Comparison of ENCODE assay signal across 9 cellular contexts in genomic region chr18:44759925-44760342, GRCh38.
A peak's percentile ranks its signal among the peaks of the same experiment; 100 is the strongest.
DNase-seq lines count a peak whose midpoint lies in the region; ATAC-seq and TF ChIP-seq lines count a peak whose summit lies in the region.
"Had no signal": no experiment of that assay in that cellular context is flagged by ENCODE, and none has a peak within 500 bp of the region (broad histone marks: within the 10 kb centered on the region; RNA-seq: fewer than 3 reads in every experiment).

No MANE protein-coding gene starts in this region.

- H3K9me3 Mint-ChIP-seq in activated CD8-positive, alpha-beta memory T cell treated with anti-CD3 and anti-CD28 coated beads, Interleukin-2, amount 10 ng/mL, durations not matched to agents 7 days and 5 days (ENCODE audit: low read depth), result peaks cover 8% of the 10 kb centered on the region
- H3K9me3 Mint-ChIP-seq in activated CD4-positive, alpha-beta memory T cell treated with anti-CD3 and anti-CD28 coated beads, Interleukin-2, amount 10 ng/mL, durations not matched to agents 7 days and 5 days, result peaks cover 4% of the 10 kb centered on the region
- peaks cover 7% of the 10 kb centered on the region for H3K9me3 Mint-ChIP-seq in stimulated activated naive CD8-positive, alpha-beta T cell treated with anti-CD3 and anti-CD28 coated beads, Interleukin-15, Interleukin-2, amounts not matched to agents 100 ng/mL and 50 ng/mL, for 24 hours
- H3K9me3 Mint-ChIP-seq in Calu3 (ENCODE audit: low read depth, unreplicated experiment), result no peaks in the 10 kb centered on the region

- H3K27ac Mint-ChIP-seq in activated CD8-positive, alpha-beta memory T cell treated with anti-CD3 and anti-CD28 coated beads, Interleukin-2, amount 10 ng/mL, durations not matched to agents 7 days and 5 days, result peak overlapping the region; percentile 99
- peak overlapping the region; percentile 98 for H3K27ac Mint-ChIP-seq in activated CD4-positive, alpha-beta memory T cell treated with anti-CD3 and anti-CD28 coated beads, Interleukin-2, amount 10 ng/mL, durations not matched to agents 7 days and 5 days
- H3K27ac Mint-ChIP-seq in stimulated activated naive CD8-positive, alpha-beta T cell treated with anti-CD3 and anti-CD28 coated beads, Interleukin-15, Interleukin-2, amounts not matched to agents 100 ng/mL and 50 ng/mL, for 24 hours, result peak overlapping the region; percentile 89
- H3K27ac Mint-ChIP-seq in Calu3 (ENCODE audit: unreplicated experiment), result no peak overlapping the region

- H3K4me3 Mint-ChIP-seq in activated CD8-positive, alpha-beta memory T cell treated with anti-CD3 and anti-CD28 coated beads, Interleukin-2, amount 10 ng/mL, durations not matched to agents 7 days and 5 days, result peak overlapping the region; percentile 62
- peak overlapping the region; percentile 58 for H3K4me3 Mint-ChIP-seq in activated CD4-positive, alpha-beta memory T cell treated with anti-CD3 and anti-CD28 coated beads, Interleukin-2, amount 10 ng/mL, durations not matched to agents 7 days and 5 days
- H3K4me3 Mint-ChIP-seq in stimulated activated naive CD8-positive, alpha-beta T cell treated with anti-CD3 and anti-CD28 coated beads, Interleukin-15, Interleukin-2, amounts not matched to agents 100 ng/mL and 50 ng/mL, for 24 hours, result peak overlapping the region; percentile 64
- no peak overlapping the region for H3K4me3 Mint-ChIP-seq in Calu3 (ENCODE audit: low read depth, unreplicated experiment)

- no peaks in the 10 kb centered on the region for H3K27me3 Mint-ChIP-seq in activated CD8-positive, alpha-beta memory T cell treated with anti-CD3 and anti-CD28 coated beads, Interleukin-2, amount 10 ng/mL, durations not matched to agents 7 days and 5 days
- H3K27me3 Mint-ChIP-seq in activated CD4-positive, alpha-beta memory T cell treated with anti-CD3 and anti-CD28 coated beads, Interleukin-2, amount 10 ng/mL, durations not matched to agents 7 days and 5 days, result peaks cover 2% of the 10 kb centered on the region
- H3K27me3 Mint-ChIP-seq in stimulated activated naive CD8-positive, alpha-beta T cell treated with anti-CD3 and anti-CD28 coated beads, Interleukin-15, Interleukin-2, amounts not matched to agents 100 ng/mL and 50 ng/mL, for 24 hours, result peaks cover 3% of the 10 kb centered on the region
- H3K27me3 Mint-ChIP-seq in Calu3 (ENCODE audit: unreplicated experiment), result no peaks in the 10 kb centered on the region

- in situ Hi-C loops in KBM-7 (cut with MboI; ENCODE audit: low pct_unique_long_range_greater_than_20kb, low sequenced_read_pairs), result no loop called here

- peaks cover 41% of the 10 kb centered on the region for H3K36me3 Mint-ChIP-seq in activated CD8-positive, alpha-beta memory T cell treated with anti-CD3 and anti-CD28 coated beads, Interleukin-2, amount 10 ng/mL, durations not matched to agents 7 days and 5 days
- H3K36me3 Mint-ChIP-seq in activated CD4-positive, alpha-beta memory T cell treated with anti-CD3 and anti-CD28 coated beads, Interleukin-2, amount 10 ng/mL, durations not matched to agents 7 days and 5 days (ENCODE audit: low read depth), result peaks cover 27% of the 10 kb centered on the region
- peaks cover 9% of the 10 kb centered on the region for H3K36me3 Mint-ChIP-seq in stimulated activated naive CD8-positive, alpha-beta T cell treated with anti-CD3 and anti-CD28 coated beads, Interleukin-15, Interleukin-2, amounts not matched to agents 100 ng/mL and 50 ng/mL, for 24 hours (ENCODE audit: low read depth)
- H3K36me3 Mint-ChIP-seq in Calu3 (ENCODE audit: insufficient read depth, unreplicated experiment), result no peaks in the 10 kb centered on the region

- CTCF ChIA-PET in activated CD8-positive, alpha-beta memory T cell treated with anti-CD3 and anti-CD28 coated beads, Interleukin-2, amount 10 ng/mL, durations not matched to agents 7 days and 5 days (lab: Charles Lee), result interaction anchor here (0.9 to 1.8 kb wide), 7 partner anchors 12 to 81 kb away, joined by 3 to 7 read pairs (median 4); partner anchors contain the start of gene SETBP1
- CTCF ChIA-PET in activated CD4-positive, alpha-beta memory T cell treated with anti-CD3 and anti-CD28 coated beads, Interleukin-2, amount 10 ng/mL, durations not matched to agents 7 days and 5 days (lab: Charles Lee), result interaction anchor here (0.7 to 1.6 kb wide), 2 partner anchors 15 to 81 kb away, joined by 3 to 10 read pairs; no protein-coding TSS in a partner anchor
- CTCF ChIA-PET in Calu3 (lab: Charles Lee), result no interaction called here

- DNase-seq in activated CD8-positive, alpha-beta memory T cell treated with anti-CD3 and anti-CD28 coated beads, Interleukin-2, amount 10 ng/mL, durations not matched to agents 7 days and 5 days, result peak; percentile 53
- no peak for DNase-seq in activated CD8-positive, alpha-beta memory T cell treated with anti-CD3 and anti-CD28 coated beads for 24 hours
- peak; percentile 21 for DNase-seq in activated CD4-positive, alpha-beta memory T cell treated with anti-CD3 and anti-CD28 coated beads, Interleukin-2, amount 10 ng/mL, durations not matched to agents 7 days and 5 days
- DNase-seq in Calu3 (no peak), LoVo (ENCODE audit: low spot score) (no peak), KBM-7 (no peak)
- DNase-seq: IMR-90 had no signal

- ATAC-seq in activated CD8-positive, alpha-beta memory T cell treated with anti-CD3 and anti-CD28 coated beads, Interleukin-2, amount 10 ng/mL, durations not matched to agents 7 days and 5 days, result peak; percentile 54
- ATAC-seq in HG03045 (IDR thresholded peaks at IDR 0.05; ENCODE audit: unreplicated experiment), result peak; percentile 58

- TF ChIP-seq CTCF in Calu3 (IDR thresholded peaks at IDR 0.05; ENCODE audit: unreplicated experiment), result no peak

- intact Hi-C loops in Calu3 (cut with micrococcal nuclease; ENCODE audit: unreplicated experiment), result no loop called here

- H3K4me1 Mint-ChIP-seq in activated CD8-positive, alpha-beta memory T cell treated with anti-CD3 and anti-CD28 coated beads, Interleukin-2, amount 10 ng/mL, durations not matched to agents 7 days and 5 days, result peaks cover 33% of the 10 kb centered on the region
- H3K4me1 Mint-ChIP-seq in activated CD4-positive, alpha-beta memory T cell treated with anti-CD3 and anti-CD28 coated beads, Interleukin-2, amount 10 ng/mL, durations not matched to agents 7 days and 5 days, result peaks cover 26% of the 10 kb centered on the region
- H3K4me1 Mint-ChIP-seq in stimulated activated naive CD8-positive, alpha-beta T cell treated with anti-CD3 and anti-CD28 coated beads, Interleukin-15, Interleukin-2, amounts not matched to agents 100 ng/mL and 50 ng/mL, for 24 hours (ENCODE audit: low read depth), result peaks cover 59% of the 10 kb centered on the region
- H3K4me1 Mint-ChIP-seq in Calu3 (ENCODE audit: low read depth, unreplicated experiment), result peaks cover 17% of the 10 kb centered on the region

- POLR2A ChIA-PET in activated CD4-positive, alpha-beta memory T cell treated with anti-CD3 and anti-CD28 coated beads, Interleukin-2, amount 10 ng/mL, durations not matched to agents 7 days and 5 days (lab: Charles Lee), result interaction anchor here (0.8 to 3.0 kb wide), 10 partner anchors 9 to 81 kb away, joined by 3 to 53 read pairs (median 4); partner anchors contain the start of gene SETBP1

- BruUV-seq in Calu3 (replicated peaks; lab: Mats Ljungman, UMichigan), result no TSS peak

Comparison
In these comparisons a context has a peak if more than half of its experiments do, and no peak if none do; other contexts are left out.
1. DNase-seq: peak in activated CD8-positive, alpha-beta memory T cell treated with anti-CD3 and anti-CD28 coated beads, Interleukin-2, amount 10 ng/mL, durations not matched to agents 7 days and 5 days (single experiment) and activated CD4-positive, alpha-beta memory T cell treated with anti-CD3 and anti-CD28 coated beads, Interleukin-2, amount 10 ng/mL, durations not matched to agents 7 days and 5 days (single experiment); none in activated CD8-positive, alpha-beta memory T cell treated with anti-CD3 and anti-CD28 coated beads for 24 hours (single experiment), Calu3 (single experiment), LoVo (single experiment) and KBM-7 (single experiment).